ENCODE assay signal across 8 cellular contexts in genomic region chr7:74587435-74588126, GRCh38.
DNase-seq lines count a peak whose midpoint lies in the region; ATAC-seq and TF ChIP-seq lines count a peak whose summit lies in the region.

No MANE protein-coding gene starts in this region.

- H3K9me3 Mint-ChIP-seq in activated CD8-positive, alpha-beta memory T cell treated with anti-CD3 and anti-CD28 coated beads, Interleukin-2, amount 10 ng/mL, durations not matched to agents 7 days and 5 days (ENCODE audit: low read depth) = no peaks in the 10 kb centered on the region

- no peaks in the 10 kb centered on the region for H3K36me3 Mint-ChIP-seq in activated CD8-positive, alpha-beta memory T cell treated with anti-CD3 and anti-CD28 coated beads, Interleukin-2, amount 10 ng/mL, durations not matched to agents 7 days and 5 days

- no peak overlapping the region for H3K4me3 Mint-ChIP-seq in activated CD8-positive, alpha-beta memory T cell treated with anti-CD3 and anti-CD28 coated beads, Interleukin-2, amount 10 ng/mL, durations not matched to agents 7 days and 5 days

- TF ChIP-seq POLR2A in breast epithelium (IDR thresholded peaks at IDR 0.05) (no peak), stomach (IDR thresholded peaks at IDR 0.05) (no peak)

- ATAC-seq in GM21515 (IDR thresholded peaks at IDR 0.05; ENCODE audit: unreplicated experiment) = peak; percentile 65
- ATAC-seq in activated CD8-positive, alpha-beta memory T cell treated with anti-CD3 and anti-CD28 coated beads, Interleukin-2, amount 10 ng/mL, durations not matched to agents 7 days and 5 days = no peak

- H3K36me3 ChIP-seq in breast epithelium (no peaks in the 10 kb centered on the region), kidney epithelial cell (ENCODE audit: control insufficient read depth, insufficient read depth, low read length) (peaks cover 2% of the 10 kb centered on the region), stomach (peaks cover 6 to 33% (median 29%) of the 10 kb centered on the region in 4 donors)

- H3K4me1 ChIP-seq in breast epithelium (peaks cover 0 to 6% of the 10 kb centered on the region in 2 donors), stomach (peaks cover 21 to 36% (median 28%) of the 10 kb centered on the region in 4 donors)

- H3K27ac Mint-ChIP-seq in activated CD8-positive, alpha-beta memory T cell treated with anti-CD3 and anti-CD28 coated beads, Interleukin-2, amount 10 ng/mL, durations not matched to agents 7 days and 5 days = no peak overlapping the region

- intact Hi-C loops in breast epithelium (cut with DNase I; ENCODE audit: low total_unique reads) (no loop called here), stomach (cut with DNase I; ENCODE audit: low total_unique reads) (no loop called here)

- TF ChIP-seq CTCF in breast epithelium (IDR thresholded peaks at IDR 0.05) (no peak), kidney epithelial cell (IDR thresholded peaks at IDR 0.05; ENCODE audit: insufficient read depth, low read length, poor library complexity, severe bottlenecking) (no peak), stomach (IDR thresholded peaks at IDR 0.05) (no peak)

- whole genome bisulfite sequencing in stomach, 5 donors = 26 to 45% (median 37%) methylated on average over 13 of the region's 13 CpGs

- peak overlapping the region in 1 of 3 donors; percentile 31 for H3K4me3 ChIP-seq in breast epithelium
- H3K4me3 ChIP-seq in kidney epithelial cell (ENCODE audit: low read depth, low read length) = no peak overlapping the region
- H3K4me3 ChIP-seq in stomach = peak overlapping the region in 1 of 4 donors; percentile 6

- H3K9me3 ChIP-seq in breast epithelium (no peaks in the 10 kb centered on the region), stomach (no peaks in the 10 kb centered on the region)

- CTCF ChIA-PET in activated CD8-positive, alpha-beta memory T cell treated with anti-CD3 and anti-CD28 coated beads, Interleukin-2, amount 10 ng/mL, durations not matched to agents 7 days and 5 days (lab: Charles Lee) = interaction anchor here (0.7 kb wide), 1 partner anchor 562 kb away, joined by 3 read pairs; no protein-coding TSS in a partner anchor

- DNase-seq in DMS79 (lab: John Stamatoyannopoulos, UW) (peak; percentile 83), LHCN-M2 (ENCODE audit: low read depth) (peak; percentile 95), breast epithelium (ENCODE audit: low spot score in 2 of 2) (peak; percentile 56 to 77), kidney epithelial cell (ENCODE audit: low read depth) (peak; percentile 93), stomach (peak; percentile 77), cerebellum (ENCODE audit: low spot score) (no peak)
- no peak for DNase-seq in activated CD8-positive, alpha-beta memory T cell treated with anti-CD3 and anti-CD28 coated beads, Interleukin-2, amount 10 ng/mL, durations not matched to agents 7 days and 5 days

- H3K27me3 ChIP-seq in breast epithelium (no peaks in the 10 kb centered on the region), kidney epithelial cell (ENCODE audit: control insufficient read depth, insufficient read depth, low read length) (no peaks in the 10 kb centered on the region), stomach (no peaks in the 10 kb centered on the region)

- peak overlapping the region in 1 of 2 donors; percentile 72 for H3K27ac ChIP-seq in breast epithelium
- peak overlapping the region; percentile 32 to 78 (median 66) for H3K27ac ChIP-seq in stomach

- no peaks in the 10 kb centered on the region for H3K27me3 Mint-ChIP-seq in activated CD8-positive, alpha-beta memory T cell treated with anti-CD3 and anti-CD28 coated beads, Interleukin-2, amount 10 ng/mL, durations not matched to agents 7 days and 5 days

- no peak for TF ChIP-seq EP300 in stomach (IDR thresholded peaks at IDR 0.05)

- no peaks in the 10 kb centered on the region for H3K4me1 Mint-ChIP-seq in activated CD8-positive, alpha-beta memory T cell treated with anti-CD3 and anti-CD28 coated beads, Interleukin-2, amount 10 ng/mL, durations not matched to agents 7 days and 5 days

Comparison
In these comparisons a context has a peak if more than half of its experiments do, and no peak if none do; other contexts are left out.
1. DNase-seq: peak in DMS79 (single experiment), LHCN-M2 (single experiment), breast epithelium (2 of 2), kidney epithelial cell (single experiment) and stomach (single experiment); none in cerebellum (single experiment) and activated CD8-positive, alpha-beta memory T cell treated with anti-CD3 and anti-CD28 coated beads, Interleukin-2, amount 10 ng/mL, durations not matched to agents 7 days and 5 days (single experiment).